Comparison of ENCODE assay signal across 7 cellular contexts in genomic region chr2:41703123-41703522, GRCh38.
"Had no signal": no experiment of that assay in that cellular context is flagged by ENCODE, and none has a peak within 500 bp of the region (broad histone marks: within the 10 kb centered on the region; RNA-seq: fewer than 3 reads in every experiment).

No MANE protein-coding gene starts in this region.

- H3K27ac Mint-ChIP-seq: IgD-negative memory B cell had no signal

- H3K27ac ChIP-seq: HL-60 had no signal

- H3K4me3 Mint-ChIP-seq: IgD-negative memory B cell had no signal

- H3K9me3 Mint-ChIP-seq: IgD-negative memory B cell had no signal

- DNase-seq: IMR-90, KBM-7, KG1 had no signal

- H3K4me3 ChIP-seq: K562 had no signal

- ATAC-seq: HepG2, K562 had no signal
